21 cellular contexts compared by ENCODE assay signal in genomic region chr10:14125564-14125963, GRCh38.
"Had no signal": no experiment of that assay in that cellular context is flagged by ENCODE, and none has a peak within 500 bp of the region (broad histone marks: within the 10 kb centered on the region; RNA-seq: fewer than 3 reads in every experiment).

No MANE protein-coding gene starts in this region.

- DNase-seq: Karpas-422, KG1, MG63, NCI-H1092 treated with DMSO at 0.1 percent for 48 hours, NCI-H1436, NCI-H187, NCI-H2029, NCI-H2081 treated with DMSO at 0.1 percent for 48 hours, NCI-H2171, NCI-H226, NCI-H446, NCI-H510A, NCI-H524 treated with DMSO at 0.1 percent for 48 hours, NCI-H69, NCI-H774, RPMI8226, SHP77, SK-N-SH, SW 1271, T-cell had no signal

- ATAC-seq: T-cell had no signal

- H3K4me2 ChIP-seq: SK-N-SH had no signal

- H3K9me3 ChIP-seq: SK-N-SH had no signal

- H3K4me3 ChIP-seq: MG63 had no signal

- H3K27ac Mint-ChIP-seq: T-cell had no signal

- FAIRE-seq: RCC 7860 had no signal

- H3K4me1 Mint-ChIP-seq: T-cell had no signal

- H3K4me3 Mint-ChIP-seq: T-cell had no signal

- H3K27me3 ChIP-seq: MG63 had no signal

- H3K36me3 ChIP-seq: MG63 had no signal

- H3K9me3 Mint-ChIP-seq: T-cell had no signal

- H3K9ac ChIP-seq: SK-N-SH had no signal

- H3K36me3 Mint-ChIP-seq: T-cell had no signal
